In genomic region chr21:36241717-36242116, GRCh38 we compare ENCODE assay signal across 3 cellular contexts.
TF ChIP-seq lines count a peak whose summit lies in the region.

No MANE protein-coding gene starts in this region.

TF ChIP-seq in liver, 16 proteins besides CTCF, POLR2A, EP300 and RAD21:
- TF ChIP-seq NR2F2 (IDR thresholded peaks at IDR 0.05) (peak; percentile 56), RXRA (IDR thresholded peaks at IDR 0.05) (no peak)

TF ChIP-seq in HepG2, 621 proteins besides CTCF, POLR2A, EP300 and RAD21:
- TF ChIP-seq ZNF570 (CRISPR knock-in tag; IDR thresholded peaks at IDR 0.05; ENCODE audit: borderline replicate concordance): no peak
- TF ChIP-seq DDIT3 (CRISPR knock-in tag; IDR thresholded peaks at IDR 0.05): no peak
- TF ChIP-seq MYPOP (CRISPR knock-in tag; IDR thresholded peaks at IDR 0.05): no peak
- TF ChIP-seq TRIM24 (CRISPR knock-in tag; IDR thresholded peaks at IDR 0.05): no peak
- TF ChIP-seq ZNF34 (CRISPR knock-in tag; IDR thresholded peaks at IDR 0.05; ENCODE audit: borderline replicate concordance): no peak
- TF ChIP-seq E2F1 (CRISPR knock-in tag; IDR thresholded peaks at IDR 0.05): no peak
- no peak for TF ChIP-seq ADNP (CRISPR knock-in tag; IDR thresholded peaks at IDR 0.05)
- TF ChIP-seq PLSCR1 (CRISPR knock-in tag; IDR thresholded peaks at IDR 0.05; ENCODE audit: borderline replicate concordance): no peak
- TF ChIP-seq ZNF564 (CRISPR knock-in tag; IDR thresholded peaks at IDR 0.05): no peak
- no peak for TF ChIP-seq ZNF501 (CRISPR knock-in tag; IDR thresholded peaks at IDR 0.05)

TF ChIP-seq in endothelial cell of umbilical vein, 7 proteins besides CTCF, POLR2A, EP300 and RAD21:
- TF ChIP-seq GATA2 (IDR thresholded peaks at IDR 0.05; ENCODE audit: insufficient read depth, insufficient read length, low read depth, low read length) (no peak), POLR2AphosphoS5 (IDR thresholded peaks at IDR 0.05; ENCODE audit: insufficient read depth, low read depth, low read length) (no peak), FOS (IDR thresholded peaks at IDR 0.05; ENCODE audit: borderline replicate concordance, insufficient read depth, low read length) (no peak), MYC (IDR thresholded peaks at IDR 0.05; ENCODE audit: low read depth, low read length) (no peak), MAX (IDR thresholded peaks at IDR 0.05; ENCODE audit: insufficient read depth, insufficient read length) (no peak), JUN (IDR thresholded peaks at IDR 0.05; ENCODE audit: borderline replicate concordance, insufficient read depth, insufficient read length, low read depth) (no peak), EZH2 (IDR thresholded peaks at IDR 0.05; ENCODE audit: borderline replicate concordance, low read depth, low read length, severe bottlenecking) (no peak)
